1 cellular context compared by ENCODE assay signal in the genomic region with DNA sequence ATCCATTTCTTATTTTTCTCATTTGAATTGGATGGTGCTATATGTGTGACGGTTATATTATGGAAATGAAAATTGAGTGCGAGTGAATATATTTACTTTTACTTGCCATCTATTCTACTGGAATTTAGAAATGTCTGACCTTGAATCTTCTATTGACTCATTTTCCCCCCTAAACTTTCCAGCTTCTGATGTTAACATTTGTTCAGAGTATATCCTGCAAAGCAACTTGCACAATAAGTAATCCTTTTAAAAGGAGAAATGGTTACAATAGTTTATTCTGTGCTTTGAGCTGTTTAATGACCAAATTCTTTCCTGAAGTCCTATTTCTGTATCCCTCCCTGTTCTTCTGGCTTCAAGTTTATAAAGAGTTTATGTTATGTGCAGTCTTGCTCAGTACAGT.
TF ChIP-seq lines count a peak whose summit lies in the region.

No MANE protein-coding gene starts in this region.

TF ChIP-seq in IMR-90, 13 proteins besides CTCF, POLR2A, EP300 and RAD21:
- no peak for TF ChIP-seq MXI1 (IDR thresholded peaks at IDR 0.05; ENCODE audit: borderline replicate concordance, low read depth, low read length)
- TF ChIP-seq CEBPB (IDR thresholded peaks at IDR 0.05; ENCODE audit: low read depth, low read length): 0 out of 2 replicates have a peak, but pooled peaks have one; percentile 5
